Comparison of ENCODE assay signal across 9 cellular contexts in genomic region chr5:168747987-168748777, GRCh38.
DNase-seq lines count a peak whose midpoint lies in the region; ATAC-seq, FAIRE-seq and TF ChIP-seq lines count a peak whose summit lies in the region.
"Had no signal": no experiment of that assay in that cellular context is flagged by ENCODE, and none has a peak within 500 bp of the region (broad histone marks: within the 10 kb centered on the region; RNA-seq: fewer than 3 reads in every experiment).

No MANE protein-coding gene starts in this region.

- H3K36me3 Mint-ChIP-seq in stimulated activated effector memory CD8-positive, alpha-beta T cell treated with anti-CD3 and anti-CD28 coated beads, Interleukin-12 subunit alpha, Interleukin-12 subunit beta, amount 100 ng/mL, for 72 hours = no peaks in the 10 kb centered on the region
- H3K36me3 Mint-ChIP-seq: CD4-positive, CD25-positive, alpha-beta regulatory T cell had no signal

- H3K4me1 Mint-ChIP-seq in stimulated activated effector memory CD8-positive, alpha-beta T cell treated with anti-CD3 and anti-CD28 coated beads, Interleukin-12 subunit alpha, Interleukin-12 subunit beta, amount 100 ng/mL, for 72 hours = peaks cover 5% of the 10 kb centered on the region
- H3K4me1 Mint-ChIP-seq: CD4-positive, CD25-positive, alpha-beta regulatory T cell had no signal

- intact Hi-C loops in adrenal gland (cut with DNase I) (no loop called here), kidney (cut with DNase I) (no loop called here)

- H3K4me3 ChIP-seq in adrenal gland = no peak overlapping the region
- H3K4me3 ChIP-seq in kidney (ENCODE audit: low read length in 2 of 2) = no peak overlapping the region

- peak; percentile 60 for ATAC-seq in HG03060 (IDR thresholded peaks at IDR 0.05; ENCODE audit: low read depth, unreplicated experiment)
- ATAC-seq in stimulated activated effector memory CD8-positive, alpha-beta T cell treated with anti-CD3 and anti-CD28 coated beads, Interleukin-12 subunit alpha, Interleukin-12 subunit beta, amount 100 ng/mL, for 72 hours = peak; percentile 60
- ATAC-seq in GM19035 (IDR thresholded peaks at IDR 0.05; ENCODE audit: unreplicated experiment) = no peak

- H3K4me3 Mint-ChIP-seq in stimulated activated effector memory CD8-positive, alpha-beta T cell treated with anti-CD3 and anti-CD28 coated beads, Interleukin-12 subunit alpha, Interleukin-12 subunit beta, amount 100 ng/mL, for 72 hours = no peak overlapping the region
- H3K4me3 Mint-ChIP-seq: CD4-positive, CD25-positive, alpha-beta regulatory T cell had no signal

- DNase-seq in SIG-M5 treated with dmso at 0.1 percent for 504 hours (lab: John Stamatoyannopoulos, UW; ENCODE audit: unreplicated experiment) = peak; percentile 43
- no peak for DNase-seq in SIG-M5 (lab: John Stamatoyannopoulos, UW)
- peak; percentile 21 for DNase-seq in NOMO-1 treated with DMSO at 0.1 percent for 48 hours (lab: John Stamatoyannopoulos, UW; ENCODE audit: unreplicated experiment)
- DNase-seq in adrenal gland = peak in 6 of 7 donors; percentile 32 to 79 (median 46)
- DNase-seq in kidney = no peak
- peak; percentile 5 to 60 for DNase-seq in stimulated activated effector memory CD8-positive, alpha-beta T cell treated with anti-CD3 and anti-CD28 coated beads, Interleukin-12 subunit alpha, Interleukin-12 subunit beta, amount 100 ng/mL, for 72 hours (ENCODE audit: low spot score in 2 of 2)

- H3K9me3 Mint-ChIP-seq in stimulated activated effector memory CD8-positive, alpha-beta T cell treated with anti-CD3 and anti-CD28 coated beads, Interleukin-12 subunit alpha, Interleukin-12 subunit beta, amount 100 ng/mL, for 72 hours = peaks cover 2% of the 10 kb centered on the region

- H3K27me3 ChIP-seq in adrenal gland = no peaks in the 10 kb centered on the region

- WGBS in adrenal gland, 4 donors = 66 to 72% (median 70%) methylated on average over 12 to 19 of the region's 19 CpGs

- TF ChIP-seq POLR2A in adrenal gland (IDR thresholded peaks at IDR 0.05) = no peak

- no peak for FAIRE-seq in kidney (lab: Jason Lieb, UNC)

- no peak overlapping the region for H3K27ac Mint-ChIP-seq in stimulated activated effector memory CD8-positive, alpha-beta T cell treated with anti-CD3 and anti-CD28 coated beads, Interleukin-12 subunit alpha, Interleukin-12 subunit beta, amount 100 ng/mL, for 72 hours
- H3K27ac Mint-ChIP-seq: CD4-positive, CD25-positive, alpha-beta regulatory T cell had no signal

- H3K4me1 ChIP-seq in adrenal gland (replicated peaks in 1 of 2) = no peaks in the 10 kb centered on the region
- no peaks in the 10 kb centered on the region for H3K4me1 ChIP-seq in kidney (ENCODE audit: control insufficient read depth in 1 of 2, insufficient read depth in 1 of 2, low read depth in 1 of 2, low read length in 2 of 2)

- no peak overlapping the region for H3K27ac ChIP-seq in adrenal gland
- H3K27ac ChIP-seq in kidney (ENCODE audit: low read depth in 2 of 2, low read length in 2 of 2) = no peak overlapping the region

- no peaks in the 10 kb centered on the region for H3K9me3 ChIP-seq in adrenal gland (replicated peaks in 1 of 3)
- H3K9me3 ChIP-seq in kidney (ENCODE audit: control insufficient read depth in 1 of 2, low read length in 2 of 2) = no peaks in the 10 kb centered on the region

- H3K36me3 ChIP-seq in adrenal gland (replicated peaks in 1 of 2) (peaks cover 0 to 17% of the 10 kb centered on the region in 2 donors), kidney (ENCODE audit: control insufficient read depth in 1 of 2, insufficient read depth in 2 of 2, low read length in 2 of 2) (peaks cover 0 to 3% of the 10 kb centered on the region in 2 donors)

- H3K9ac ChIP-seq in kidney (ENCODE audit: low read length in 2 of 2) = no peak overlapping the region

- TF ChIP-seq CTCF in adrenal gland (IDR thresholded peaks at IDR 0.05) = peak; percentile 25 to 65 (median 46)
- TF ChIP-seq CTCF in kidney (IDR thresholded peaks at IDR 0.05; ENCODE audit: borderline replicate concordance, extremely low read depth, insufficient read depth) = peak; percentile 33

Comparison
In these comparisons a context has a peak if more than half of its experiments do, and no peak if none do; other contexts are left out.
1. DNase-seq: peak in SIG-M5 treated with dmso at 0.1 percent for 504 hours (single experiment), NOMO-1 treated with DMSO at 0.1 percent for 48 hours (single experiment), adrenal gland (6 of 7) and stimulated activated effector memory CD8-positive, alpha-beta T cell treated with anti-CD3 and anti-CD28 coated beads, Interleukin-12 subunit alpha, Interleukin-12 subunit beta, amount 100 ng/mL, for 72 hours (2 of 2); none in SIG-M5 (single experiment) and kidney (single experiment).